In the genomic region with DNA sequence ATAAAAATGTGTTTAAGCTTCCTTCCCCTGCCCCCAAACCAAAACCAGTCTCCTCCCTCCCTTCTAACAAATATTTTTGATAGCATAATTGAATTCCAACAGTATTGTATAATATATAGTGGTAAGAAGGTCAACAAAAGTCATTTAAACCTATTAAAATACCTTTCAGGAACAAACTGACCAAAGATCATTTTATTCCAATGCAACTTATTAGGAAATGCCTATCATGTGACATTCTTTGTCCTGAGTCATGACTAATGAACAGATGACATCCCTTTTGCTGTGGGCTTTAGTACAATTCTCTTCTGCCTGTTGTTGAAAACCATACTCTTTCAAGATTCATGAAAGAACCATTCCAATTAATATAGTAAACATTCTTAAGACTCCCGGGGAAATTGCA, we compare ENCODE assay signal across 11 cellular contexts. TPM values are rescaled to one million over a fixed set of nuclear protein-coding genes. Genes with fewer than 3 reads are reported as not detected.
DNase-seq lines count a peak whose midpoint lies in the region; ATAC-seq and TF ChIP-seq lines count a peak whose summit lies in the region.
"Had no signal": no experiment of that assay in that cellular context is flagged by ENCODE, and none has a peak within 500 bp of the region (broad histone marks: within the 10 kb centered on the region; RNA-seq: fewer than 3 reads in every experiment).

No MANE protein-coding gene starts in this region.

- no peak overlapping the region for H3K4me2 ChIP-seq in IMR-90 (ENCODE audit: low read depth, low read length)

- H2BK5ac ChIP-seq in IMR-90 (ENCODE audit: low read depth, low read length, poor library complexity, severe bottlenecking) = no peak overlapping the region

- H3K4ac ChIP-seq in IMR-90 (ENCODE audit: low read depth, low read length) = no peak overlapping the region

- H3K9ac ChIP-seq in IMR-90 (ENCODE audit: low read depth, low read length) = no peak overlapping the region

- H3K27me3 ChIP-seq in IMR-90 (ENCODE audit: control insufficient read depth, insufficient read depth, low read length) = no peaks in the 10 kb centered on the region

- dilution Hi-C loops in IMR-90 (cut with HindIII; ENCODE audit: low sequenced_read_pairs, unreplicated experiment) = no loop called here

- H3K4me1 ChIP-seq in IMR-90 (ENCODE audit: control insufficient read depth, insufficient read depth, low read length) = peaks cover 6% of the 10 kb centered on the region

- no peak for TF ChIP-seq RAD21 in IMR-90 (IDR thresholded peaks at IDR 0.05; ENCODE audit: low read length)

- BruUV-seq in IMR-90 (replicated peaks; lab: Mats Ljungman, UMichigan) = no TSS peak

- in situ Hi-C loops in IMR-90 (cut with MboI; ENCODE audit: low sequenced_read_pairs) = no loop called here

- POLR2A ChIA-PET in IMR-90 (lab: Charles Lee; ENCODE audit: unreplicated experiment) = no interaction called here

- H3K27ac Mint-ChIP-seq in effector memory CD8-positive, alpha-beta T cell = peak overlapping the region; percentile 30 to 51
- H3K27ac Mint-ChIP-seq: activated B cell treated with CpG ODN at 0.5 μM for 24 hours had no signal

- H3K23ac ChIP-seq in IMR-90 (ENCODE audit: low read depth, low read length) = no peak overlapping the region

- no peak overlapping the region for H2AFZ ChIP-seq in IMR-90 (replicated peaks; ENCODE audit: low read length, poor library complexity)

- H4K8ac ChIP-seq in IMR-90 (ENCODE audit: low read depth in 2 of 2, low read length in 2 of 2) = no peak overlapping the region

- H2AK9ac ChIP-seq in IMR-90 (replicated peaks; ENCODE audit: low read depth, low read length, poor library complexity) = no peak overlapping the region

- H3K27me3 Mint-ChIP-seq in effector memory CD8-positive, alpha-beta T cell = no peaks in the 10 kb centered on the region
- H3K27me3 Mint-ChIP-seq: activated B cell treated with CpG ODN at 0.5 μM for 24 hours had no signal

- WGBS in IMR-90 (ENCODE audit: extremely low coverage in 2 of 2, insufficient read length in 1 of 2), 2 experiments = no CpG with 5 or more reads among the region's 1 CpG

- CTCF ChIA-PET in IMR-90 (lab: Yijun Ruan, JAX) = no interaction called here

- H3K18ac ChIP-seq in IMR-90 (ENCODE audit: low read depth, low read length) = no peak overlapping the region

- no peaks in the 10 kb centered on the region for H3K79me1 ChIP-seq in IMR-90 (ENCODE audit: low read depth in 1 of 2, low read length in 2 of 2)

- peaks cover 0 to 4% of the 10 kb centered on the region in 2 donors for H3K4me1 Mint-ChIP-seq in effector memory CD8-positive, alpha-beta T cell (ENCODE audit: low read depth in 2 of 2)
- H3K4me1 Mint-ChIP-seq: activated B cell treated with CpG ODN at 0.5 μM for 24 hours had no signal

- no peak overlapping the region for H2BK120ac ChIP-seq in IMR-90 (ENCODE audit: low read depth, low read length)

- no peak overlapping the region for H3K4me3 ChIP-seq in IMR-90 (ENCODE audit: insufficient read depth, low read depth, low read length)

- peaks cover 42% of the 10 kb centered on the region for H3K36me3 Mint-ChIP-seq in effector memory CD8-positive, alpha-beta T cell (ENCODE audit: insufficient read depth)

- TF ChIP-seq POLR2A in IMR-90 (IDR thresholded peaks at IDR 0.05; ENCODE audit: low read depth, low read length) = no peak

- ATAC-seq in IMR-90 (ENCODE audit: low read depth) (peak; percentile 61), GM18867 (IDR thresholded peaks at IDR 0.05; ENCODE audit: unreplicated experiment) (no peak), GM21390 (IDR thresholded peaks at IDR 0.05; ENCODE audit: unreplicated experiment) (no peak), Right ventricle myocardium superior (ENCODE audit: poor library complexity) (no peak)
- ATAC-seq in effector memory CD8-positive, alpha-beta T cell (replicated peaks) = no peak

- no peaks in the 10 kb centered on the region for H4K20me1 ChIP-seq in IMR-90 (ENCODE audit: insufficient read depth, low read length)

- no peak overlapping the region for H2BK20ac ChIP-seq in IMR-90 (ENCODE audit: low read depth, low read length)

- H2AK5ac ChIP-seq in IMR-90 (ENCODE audit: low read depth, low read length) = no peak overlapping the region

- H4K91ac ChIP-seq in IMR-90 (ENCODE audit: insufficient read depth, low read depth, low read length) = no peak overlapping the region

- H3K4me3 Mint-ChIP-seq in effector memory CD8-positive, alpha-beta T cell = no peak overlapping the region
- H3K4me3 Mint-ChIP-seq: activated B cell treated with CpG ODN at 0.5 μM for 24 hours had no signal

- H3K9me3 Mint-ChIP-seq in effector memory CD8-positive, alpha-beta T cell = no peaks in the 10 kb centered on the region
- H3K9me3 Mint-ChIP-seq: activated B cell treated with CpG ODN at 0.5 μM for 24 hours had no signal

- H3K36me3 ChIP-seq in IMR-90 (ENCODE audit: control insufficient read depth, insufficient read depth, low read length) = peaks cover 1% of the 10 kb centered on the region; the same call in 1 of the 2 replicates

- H3K27ac ChIP-seq in IMR-90 (ENCODE audit: insufficient read depth, low read length) = no peak overlapping the region

- H3K9me1 ChIP-seq in IMR-90 (ENCODE audit: insufficient read depth, low read length) = peaks cover 8% of the 10 kb centered on the region; the same call in 1 of the 2 replicates

- no peak overlapping the region for H4K5ac ChIP-seq in IMR-90 (ENCODE audit: low read depth, low read length)

- H3K9me3 ChIP-seq in IMR-90 (ENCODE audit: control insufficient read depth, insufficient read depth, low read length) = no peaks in the 10 kb centered on the region

- peak; percentile 26 to 46 for DNase-seq in AML-193 (lab: John Stamatoyannopoulos, UW)
- peak; percentile 74 for DNase-seq in IMR-90
- no peak for DNase-seq in effector memory CD8-positive, alpha-beta T cell
- DNase-seq in myocyte (ENCODE audit: low read depth) = peak; percentile 59
- DNase-seq in NCI-H510A (lab: John Stamatoyannopoulos, UW) = no peak
- DNase-seq in Right ventricle myocardium superior = no peak
- DNase-seq: activated B cell treated with CpG ODN at 0.5 μM for 24 hours, activated gamma-delta T cell treated with Interleukin-2 at 50 U/mL for 16 hours, SHP77 had no signal

- H2BK15ac ChIP-seq in IMR-90 (ENCODE audit: low read depth, low read length) = no peak overlapping the region

- no peak overlapping the region for H3K14ac ChIP-seq in IMR-90 (replicated peaks; ENCODE audit: low read depth, low read length)

- no peak for TF ChIP-seq CTCF in IMR-90 (conservative IDR thresholded peaks at IDR 0.05; ENCODE audit: low read depth, low read length)

- intact Hi-C loops in IMR-90 (cut with micrococcal nuclease) (no loop called here), Right ventricle myocardium superior (cut with DNase I) (no loop called here)

- no peak overlapping the region for H3K56ac ChIP-seq in IMR-90 (ENCODE audit: extremely low read depth, insufficient read depth, low read length)

TF ChIP-seq in IMR-90, 13 proteins besides CTCF, POLR2A, EP300 and RAD21:
- TF ChIP-seq SMC3 (IDR thresholded peaks at IDR 0.05; ENCODE audit: low read depth, low read length) (no peak), CEBPB (IDR thresholded peaks at IDR 0.05; ENCODE audit: low read depth, low read length) (peak; percentile 57; the same call in 1 of the 2 replicates)
- TF ChIP-seq, protein P1, sequence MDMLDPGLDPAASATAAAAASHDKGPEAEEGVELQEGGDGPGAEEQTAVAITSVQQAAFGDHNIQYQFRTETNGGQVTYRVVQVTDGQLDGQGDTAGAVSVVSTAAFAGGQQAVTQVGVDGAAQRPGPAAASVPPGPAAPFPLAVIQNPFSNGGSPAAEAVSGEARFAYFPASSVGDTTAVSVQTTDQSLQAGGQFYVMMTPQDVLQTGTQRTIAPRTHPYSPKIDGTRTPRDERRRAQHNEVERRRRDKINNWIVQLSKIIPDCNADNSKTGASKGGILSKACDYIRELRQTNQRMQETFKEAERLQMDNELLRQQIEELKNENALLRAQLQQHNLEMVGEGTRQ (IDR thresholded peaks at IDR 0.05; ENCODE audit: low read depth, low read length) = 0 out of 2 replicates have a peak, but pooled peaks have one; percentile 43

RNA-seq across cellular contexts. Expression of a gene that starts 51.5 kb away (rescaled TPM):
- total RNA-seq in IMR-90 (2012; rRNA removed) (11.7 and 15.2 TPM in 2 replicates), myocyte (14.6 and 19.7 TPM in 2 replicates), Right ventricle myocardium superior (10.0 TPM)
- 12.8 and 14.9 TPM in 2 replicates for polyA plus RNA-seq in IMR-90 (2012; rRNA removed)
- 12.6 and 14.2 TPM in 2 replicates for polyA plus RNA-seq in IMR-90 (2012; cell fraction: cytosol; rRNA removed)
- polyA plus RNA-seq in IMR-90 (2012; cell fraction: nucleus; rRNA removed; ENCODE audit: low replicate concordance) = 8.7 and 9.4 TPM in 2 replicates
- polyA plus RNA-seq in myocyte (2012) = 21.3 TPM

Comparison
In these comparisons a context has a peak if more than half of its experiments do, and no peak if none do; other contexts are left out.
1. DNase-seq: peak in AML-193 (2 of 2), IMR-90 (single experiment) and myocyte (single experiment); none in effector memory CD8-positive, alpha-beta T cell (0 of 3), NCI-H510A (single experiment) and Right ventricle myocardium superior (single experiment).